ENCODE assay signal across 10 cellular contexts in genomic region chr5:75567710-75568109, GRCh38. TPM values are rescaled to one million over a fixed set of nuclear protein-coding genes. Genes with fewer than 3 reads are reported as not detected.
DNase-seq lines count a peak whose midpoint lies in the region; ATAC-seq, FAIRE-seq and TF ChIP-seq lines count a peak whose summit lies in the region.
"Had no signal": no experiment of that assay in that cellular context is flagged by ENCODE, and none has a peak within 500 bp of the region (broad histone marks: within the 10 kb centered on the region; RNA-seq: fewer than 3 reads in every experiment).

No MANE protein-coding gene starts in this region.

- H3K9me3 Mint-ChIP-seq in activated CD4-positive, alpha-beta memory T cell treated with anti-CD3 and anti-CD28 coated beads for 36 hours: peaks cover 19% of the 10 kb centered on the region
- H3K9me3 Mint-ChIP-seq in activated CD4-positive, alpha-beta memory T cell treated with anti-CD3 and anti-CD28 coated beads, Interleukin-2, amount 10 ng/mL, durations not matched to agents 7 days and 5 days: peaks cover 18% of the 10 kb centered on the region
- H3K9me3 Mint-ChIP-seq in astrocyte (ENCODE audit: unreplicated experiment) (peaks cover 20% of the 10 kb centered on the region), T-cell (peaks cover 11 to 16% (median 13%) of the 10 kb centered on the region in 3 donors)

- no peak for ATAC-seq in T-cell (replicated peaks in 1 of 4)

- H2AFZ ChIP-seq in astrocyte (ENCODE audit: low read depth, low read length) (no peak overlapping the region), osteoblast (ENCODE audit: low read length) (no peak overlapping the region)

- no peak for FAIRE-seq in astrocyte (lab: Jason Lieb, UNC)
- FAIRE-seq: pancreas had no signal

- POLR2A ChIA-PET in activated CD4-positive, alpha-beta memory T cell treated with anti-CD3 and anti-CD28 coated beads for 36 hours (lab: Charles Lee): interaction anchor here (0.7 to 3.2 kb wide), 8 partner anchors 56 to 231 kb away, joined by 3 to 27 read pairs (median 4); partner anchors contain the start of genes CERT1, HMGCR, POC5 and POLK
- POLR2A ChIA-PET in activated CD4-positive, alpha-beta memory T cell treated with anti-CD3 and anti-CD28 coated beads, Interleukin-2, amount 10 ng/mL, durations not matched to agents 7 days and 5 days (lab: Charles Lee): interaction anchor here (0.8 to 2.9 kb wide), 4 partner anchors 28 to 149 kb away, joined by 3 to 11 read pairs (median 3); partner anchors contain the start of genes CERT1, POC5 and POLK
- POLR2A ChIA-PET in T-cell (lab: Charles Lee): interaction anchor here in 1 of 2 donors (0.6 kb wide), 1 partner anchor 900 kb away, joined by 4 read pairs; no protein-coding TSS in a partner anchor

- H3K79me2 ChIP-seq in astrocyte (ENCODE audit: insufficient read depth, low read length) (peaks cover 24% of the 10 kb centered on the region), osteoblast (ENCODE audit: insufficient read depth, low read length) (peaks cover 31% of the 10 kb centered on the region)

- H3K4me1 Mint-ChIP-seq in activated CD4-positive, alpha-beta memory T cell treated with anti-CD3 and anti-CD28 coated beads for 36 hours (ENCODE audit: low read depth): peaks cover 66% of the 10 kb centered on the region
- peaks cover 29% of the 10 kb centered on the region for H3K4me1 Mint-ChIP-seq in activated CD4-positive, alpha-beta memory T cell treated with anti-CD3 and anti-CD28 coated beads, Interleukin-2, amount 10 ng/mL, durations not matched to agents 7 days and 5 days
- H3K4me1 Mint-ChIP-seq in astrocyte (ENCODE audit: low read depth, unreplicated experiment) (peaks cover 42% of the 10 kb centered on the region), T-cell (peaks cover 28 to 39% (median 34%) of the 10 kb centered on the region in 3 donors)

- H3K4me3 ChIP-seq in astrocyte (ENCODE audit: insufficient read depth, low read depth, low read length): peak overlapping the region; percentile 8
- H3K4me3 ChIP-seq in osteoblast (ENCODE audit: insufficient read depth, low read length): no peak overlapping the region
- H3K4me3 ChIP-seq: pancreas had no signal

- DNase-seq in activated CD4-positive, alpha-beta memory T cell treated with anti-CD3 and anti-CD28 coated beads for 36 hours: peak; percentile 33
- no peak for DNase-seq in activated CD4-positive, alpha-beta memory T cell treated with anti-CD3 and anti-CD28 coated beads, Interleukin-2, amount 10 ng/mL, durations not matched to agents 7 days and 5 days
- DNase-seq in HT-29 (ENCODE audit: low spot score) (peak; percentile 42), astrocyte (ENCODE audit: low read depth) (peak; percentile 59), osteoblast (ENCODE audit: insufficient read length, low spot score, missing footprints) (no peak), NCI-H2107 (lab: John Stamatoyannopoulos, UW) (no peak), T-cell (no peak), GM19240 (ENCODE audit: insufficient read length, low spot score) (no peak)
- DNase-seq: pancreas had no signal

- H3K4me3 Mint-ChIP-seq in activated CD4-positive, alpha-beta memory T cell treated with anti-CD3 and anti-CD28 coated beads for 36 hours: peak overlapping the region; percentile 6
- H3K4me3 Mint-ChIP-seq in activated CD4-positive, alpha-beta memory T cell treated with anti-CD3 and anti-CD28 coated beads, Interleukin-2, amount 10 ng/mL, durations not matched to agents 7 days and 5 days: no peak overlapping the region
- peak overlapping the region; percentile 65 for H3K4me3 Mint-ChIP-seq in astrocyte (ENCODE audit: unreplicated experiment)
- H3K4me3 Mint-ChIP-seq in T-cell: no peak overlapping the region

- H3K36me3 ChIP-seq in astrocyte (ENCODE audit: insufficient read depth, low read length): no peaks in the 10 kb centered on the region
- H3K36me3 ChIP-seq in osteoblast (ENCODE audit: insufficient read depth, low read length): peaks cover 8% of the 10 kb centered on the region
- H3K36me3 ChIP-seq: pancreas had no signal

- H3K4me2 ChIP-seq in astrocyte (ENCODE audit: low read length) (peak overlapping the region; percentile 84), osteoblast (ENCODE audit: insufficient read depth, low read length) (peak overlapping the region; percentile 67)

- TF ChIP-seq CTCF in astrocyte (IDR thresholded peaks at IDR 0.05; ENCODE audit: insufficient read depth, low read depth, low read length) (peak; percentile 10), osteoblast (IDR thresholded peaks at IDR 0.05; ENCODE audit: extremely low read depth, low read depth, low read length) (no peak)

- H3K27me3 Mint-ChIP-seq in activated CD4-positive, alpha-beta memory T cell treated with anti-CD3 and anti-CD28 coated beads for 36 hours: no peaks in the 10 kb centered on the region
- no peaks in the 10 kb centered on the region for H3K27me3 Mint-ChIP-seq in activated CD4-positive, alpha-beta memory T cell treated with anti-CD3 and anti-CD28 coated beads, Interleukin-2, amount 10 ng/mL, durations not matched to agents 7 days and 5 days
- H3K27me3 Mint-ChIP-seq in astrocyte (ENCODE audit: low read depth, unreplicated experiment): no peaks in the 10 kb centered on the region
- no peaks in the 10 kb centered on the region for H3K27me3 Mint-ChIP-seq in T-cell

- peaks cover 42% of the 10 kb centered on the region for H3K36me3 Mint-ChIP-seq in activated CD4-positive, alpha-beta memory T cell treated with anti-CD3 and anti-CD28 coated beads for 36 hours
- peaks cover 64% of the 10 kb centered on the region for H3K36me3 Mint-ChIP-seq in activated CD4-positive, alpha-beta memory T cell treated with anti-CD3 and anti-CD28 coated beads, Interleukin-2, amount 10 ng/mL, durations not matched to agents 7 days and 5 days (ENCODE audit: low read depth)
- H3K36me3 Mint-ChIP-seq in astrocyte (ENCODE audit: low read depth, unreplicated experiment) (peaks cover 11% of the 10 kb centered on the region), T-cell (peaks cover 43% of the 10 kb centered on the region)

- intact Hi-C loops in activated CD4-positive, alpha-beta memory T cell treated with anti-CD3 and anti-CD28 coated beads for 36 hours (cut with micrococcal nuclease): loop anchor here (1.0 to 5.0 kb wide), 13 partner anchors 8 to 990 kb away; partner anchors contain the start of genes ANKRD31, CERT1, GCNT4 and HMGCR

- CTCF ChIA-PET in activated CD4-positive, alpha-beta memory T cell treated with anti-CD3 and anti-CD28 coated beads for 36 hours (lab: Charles Lee): interaction anchor here (0.5 to 2.5 kb wide), 7 partner anchors 8 to 216 kb away, joined by 3 to 9 read pairs (median 4); no protein-coding TSS in a partner anchor
- CTCF ChIA-PET in activated CD4-positive, alpha-beta memory T cell treated with anti-CD3 and anti-CD28 coated beads, Interleukin-2, amount 10 ng/mL, durations not matched to agents 7 days and 5 days (lab: Charles Lee): no interaction called here
- CTCF ChIA-PET in T-cell (lab: Charles Lee): interaction anchor here in 1 of 2 donors (0.5 kb wide), 1 partner anchor 231 kb away, joined by 3 read pairs; the partner anchor contains the start of gene HMGCR

- H3K4me1 ChIP-seq in astrocyte (ENCODE audit: insufficient read depth, low read length): peaks cover 30% of the 10 kb centered on the region
- H3K4me1 ChIP-seq in osteoblast (ENCODE audit: insufficient read depth, low read length): peaks cover 32% of the 10 kb centered on the region

- H3K27me3 ChIP-seq in astrocyte (ENCODE audit: insufficient read depth, low read length) (no peaks in the 10 kb centered on the region), osteoblast (ENCODE audit: insufficient read depth, low read length) (no peaks in the 10 kb centered on the region)
- H3K27me3 ChIP-seq: pancreas had no signal

- no peaks in the 10 kb centered on the region for H3K9me3 ChIP-seq in astrocyte (ENCODE audit: insufficient read depth, low read depth, low read length)
- no peaks in the 10 kb centered on the region for H3K9me3 ChIP-seq in osteoblast (ENCODE audit: low read depth, low read length)
- H3K9me3 ChIP-seq: pancreas had no signal

- peak overlapping the region; percentile 78 for H3K9ac ChIP-seq in astrocyte (ENCODE audit: low read length)

- H3K27ac ChIP-seq in astrocyte (ENCODE audit: low read depth, low read length) (peak overlapping the region; percentile 97), osteoblast (ENCODE audit: low read depth, low read length) (peak overlapping the region; percentile 100)
- H3K27ac ChIP-seq: VCaP had no signal

- H4K20me1 ChIP-seq in astrocyte (ENCODE audit: insufficient read depth, low read length): no peaks in the 10 kb centered on the region
- H4K20me1 ChIP-seq in osteoblast (ENCODE audit: insufficient read depth, low read length): peaks cover 3% of the 10 kb centered on the region

- H3K27ac Mint-ChIP-seq in activated CD4-positive, alpha-beta memory T cell treated with anti-CD3 and anti-CD28 coated beads for 36 hours: peak overlapping the region; percentile 96
- no peak overlapping the region for H3K27ac Mint-ChIP-seq in activated CD4-positive, alpha-beta memory T cell treated with anti-CD3 and anti-CD28 coated beads, Interleukin-2, amount 10 ng/mL, durations not matched to agents 7 days and 5 days
- H3K27ac Mint-ChIP-seq in astrocyte (ENCODE audit: unreplicated experiment) (peak overlapping the region; percentile 94), T-cell (no peak overlapping the region)

RNA-seq across cellular contexts. Expression of gene ANKDD1B, which starts 43.5 kb away (rescaled TPM):
- total RNA-seq in activated CD4-positive, alpha-beta memory T cell treated with anti-CD3 and anti-CD28 coated beads for 36 hours: not detected
- under 1 TPM in 1 of 2 experiments, not detected in 1; 0.18 TPM for total RNA-seq in activated CD4-positive, alpha-beta memory T cell treated with anti-CD3 and anti-CD28 coated beads, Interleukin-2, amount 10 ng/mL, durations not matched to agents 7 days and 5 days
- total RNA-seq in HT-29 (2014; rRNA removed; shearing (Covaris generic)): 0.44 and 2.7 TPM in 2 replicates
- total RNA-seq in astrocyte: 0.41 and 0.59 TPM in 2 replicates
- total RNA-seq in osteoblast: 0.59 and 0.72 TPM in 2 replicates
- total RNA-seq in T-cell: under 1 TPM in 4 of 5 donors, not detected in 1; 0.28 to 0.85 (median 0.33) TPM

RNA-seq across cellular contexts. Expression of gene POLK, which starts 56.0 kb away (rescaled TPM):
- total RNA-seq in activated CD4-positive, alpha-beta memory T cell treated with anti-CD3 and anti-CD28 coated beads for 36 hours: 10 to 100 TPM; 33.9 to 36.5 TPM
- 10 to 100 TPM; 28.3 to 28.7 TPM for total RNA-seq in activated CD4-positive, alpha-beta memory T cell treated with anti-CD3 and anti-CD28 coated beads, Interleukin-2, amount 10 ng/mL, durations not matched to agents 7 days and 5 days
- 3.8 and 4.3 TPM in 2 replicates for total RNA-seq in HT-29 (2014; rRNA removed; shearing (Covaris generic))
- total RNA-seq in astrocyte: 27.5 and 27.6 TPM in 2 replicates
- total RNA-seq in osteoblast: 34.7 and 36.8 TPM in 2 replicates
- 10 to 100 TPM; 21.8 to 26.2 (median 25.0) TPM for total RNA-seq in T-cell

RNA-seq across cellular contexts. Expression of gene CERT1, which starts 56.3 kb away (rescaled TPM):
- total RNA-seq in activated CD4-positive, alpha-beta memory T cell treated with anti-CD3 and anti-CD28 coated beads for 36 hours: 10 to 100 TPM; 32.3 to 34.4 TPM
- total RNA-seq in activated CD4-positive, alpha-beta memory T cell treated with anti-CD3 and anti-CD28 coated beads, Interleukin-2, amount 10 ng/mL, durations not matched to agents 7 days and 5 days: 10 to 100 TPM; 36.2 to 39.7 TPM
- total RNA-seq in HT-29 (2014; rRNA removed; shearing (Covaris generic)): 4.9 and 6.8 TPM in 2 replicates
- total RNA-seq in astrocyte (29.5 and 29.6 TPM in 2 replicates), osteoblast (50.3 and 58.6 TPM in 2 replicates), T-cell (10 to 100 TPM; 35.7 to 39.4 (median 38.0) TPM)

Comparison
In these comparisons a context has a peak if more than half of its experiments do, and no peak if none do; other contexts are left out.
1. DNase-seq: peak in activated CD4-positive, alpha-beta memory T cell treated with anti-CD3 and anti-CD28 coated beads for 36 hours (single experiment), HT-29 (single experiment) and astrocyte (single experiment); none in activated CD4-positive, alpha-beta memory T cell treated with anti-CD3 and anti-CD28 coated beads, Interleukin-2, amount 10 ng/mL, durations not matched to agents 7 days and 5 days (single experiment), osteoblast (single experiment), NCI-H2107 (single experiment), T-cell (0 of 34) and GM19240 (single experiment).
2. H3K27ac Mint-ChIP-seq: peak in activated CD4-positive, alpha-beta memory T cell treated with anti-CD3 and anti-CD28 coated beads for 36 hours (single experiment) and astrocyte (single experiment); none in activated CD4-positive, alpha-beta memory T cell treated with anti-CD3 and anti-CD28 coated beads, Interleukin-2, amount 10 ng/mL, durations not matched to agents 7 days and 5 days (single experiment) and T-cell (0 of 2).
3. H3K4me3 Mint-ChIP-seq: peak in activated CD4-positive, alpha-beta memory T cell treated with anti-CD3 and anti-CD28 coated beads for 36 hours (single experiment) and astrocyte (single experiment); none in activated CD4-positive, alpha-beta memory T cell treated with anti-CD3 and anti-CD28 coated beads, Interleukin-2, amount 10 ng/mL, durations not matched to agents 7 days and 5 days (single experiment) and T-cell (0 of 3).